Comparison of ENCODE assay signal across 8 cellular contexts in the genomic region with DNA sequence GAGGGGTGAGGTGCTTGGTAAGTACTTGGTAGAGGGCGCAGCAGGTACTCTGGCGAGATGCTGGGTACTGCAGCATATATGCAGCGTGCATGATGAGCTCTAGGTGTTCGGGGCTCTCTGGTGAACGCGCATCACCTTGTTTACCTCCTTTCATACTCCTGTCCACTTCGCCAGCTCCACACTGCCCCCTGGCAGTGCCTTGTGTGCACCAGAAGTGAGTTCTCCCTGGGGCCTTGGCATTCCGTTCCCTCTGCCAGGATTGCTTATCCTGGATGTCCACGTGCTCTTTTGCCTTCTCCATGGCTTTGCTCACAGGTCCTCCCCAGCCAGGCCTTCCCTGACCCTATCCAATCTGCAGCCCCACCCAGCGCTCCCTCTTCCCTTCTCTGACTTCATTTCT.
DNase-seq lines count a peak whose midpoint lies in the region; ATAC-seq and TF ChIP-seq lines count a peak whose summit lies in the region.

No MANE protein-coding gene starts in this region.

- no peak overlapping the region for H3K27ac ChIP-seq in CD4-positive, alpha-beta T cell (ENCODE audit: low read depth, low read length)
- H3K27ac ChIP-seq in IMR-90 (ENCODE audit: insufficient read depth, low read length) (no peak overlapping the region), VCaP (no peak overlapping the region), substantia nigra (ENCODE audit: low read depth, low read length, poor library complexity, severe bottlenecking) (no peak overlapping the region)

- intact Hi-C loops in CD4-positive, alpha-beta T cell (cut with DNase I, micrococcal nuclease), result loop anchor here (1.0 to 2.0 kb wide), 3 partner anchors 49 to 126 kb away; no protein-coding TSS in a partner anchor
- intact Hi-C loops in IMR-90 (cut with micrococcal nuclease) (no loop called here), lower leg skin (cut with DNase I; ENCODE audit: low total_unique reads) (no loop called here)

- no peaks in the 10 kb centered on the region for H3K9me3 ChIP-seq in CD4-positive, alpha-beta T cell (ENCODE audit: control insufficient read depth, low read length)
- no peaks in the 10 kb centered on the region for H3K9me3 ChIP-seq in IMR-90 (ENCODE audit: control insufficient read depth, insufficient read depth, low read length)

- H3K4ac ChIP-seq in IMR-90 (ENCODE audit: low read depth, low read length), result no peak overlapping the region

- no peak overlapping the region for H3K56ac ChIP-seq in IMR-90 (ENCODE audit: extremely low read depth, insufficient read depth, low read length)

- H3K4me2 ChIP-seq in IMR-90 (ENCODE audit: low read depth, low read length), result no peak overlapping the region

- POLR2A ChIA-PET in CD4-positive, alpha-beta T cell (lab: Charles Lee), result interaction anchor here (0.7 to 1.0 kb wide), 2 partner anchors 33 to 97 kb away, joined by 3 to 8 read pairs; no protein-coding TSS in a partner anchor
- POLR2A ChIA-PET in IMR-90 (lab: Charles Lee; ENCODE audit: unreplicated experiment), result no interaction called here

- peak; percentile 29 for ATAC-seq in CD4-positive, alpha-beta T cell (ENCODE audit: poor library complexity)
- ATAC-seq in IMR-90 (ENCODE audit: low read depth), result no peak
- peak; percentile 48 for ATAC-seq in effector memory CD8-positive, alpha-beta T cell (replicated peaks)

- no peak for TF ChIP-seq POLR2A in IMR-90 (IDR thresholded peaks at IDR 0.05; ENCODE audit: low read depth, low read length)
- TF ChIP-seq POLR2A in lower leg skin (IDR thresholded peaks at IDR 0.05), result no peak

- H3K23ac ChIP-seq in IMR-90 (ENCODE audit: low read depth, low read length), result no peak overlapping the region

- no peaks in the 10 kb centered on the region for H3K36me3 Mint-ChIP-seq in CD4-positive, alpha-beta T cell (ENCODE audit: low read depth)
- no peaks in the 10 kb centered on the region for H3K36me3 Mint-ChIP-seq in effector memory CD8-positive, alpha-beta T cell (ENCODE audit: insufficient read depth)

- TF ChIP-seq CTCF in CD4-positive, alpha-beta T cell (IDR thresholded peaks at IDR 0.05), result peak; percentile 53
- TF ChIP-seq CTCF in IMR-90 (conservative IDR thresholded peaks at IDR 0.05; ENCODE audit: low read depth, low read length), result 0 out of 2 replicates have a peak, but pooled peaks have one; percentile 16
- TF ChIP-seq CTCF in VCaP (conservative IDR thresholded peaks at IDR 0.05), result peak; percentile 89
- no peak for TF ChIP-seq CTCF in lower leg skin (IDR thresholded peaks at IDR 0.05)

- BruUV-seq in IMR-90 (replicated peaks; lab: Mats Ljungman, UMichigan), result no TSS peak

- H3K9me1 ChIP-seq in IMR-90 (ENCODE audit: insufficient read depth, low read length), result no peaks in the 10 kb centered on the region

- no peak overlapping the region for H3K18ac ChIP-seq in IMR-90 (ENCODE audit: low read depth, low read length)

- no peaks in the 10 kb centered on the region for H4K20me1 ChIP-seq in IMR-90 (ENCODE audit: insufficient read depth, low read length)

- no peak overlapping the region for H3K9ac ChIP-seq in IMR-90 (ENCODE audit: low read depth, low read length)

- no peaks in the 10 kb centered on the region for H3K36me3 ChIP-seq in IMR-90 (ENCODE audit: control insufficient read depth, insufficient read depth, low read length)

- H2BK15ac ChIP-seq in IMR-90 (ENCODE audit: low read depth, low read length), result no peak overlapping the region

- dilution Hi-C loops in IMR-90 (cut with HindIII; ENCODE audit: low sequenced_read_pairs, unreplicated experiment), result no loop called here

- TF ChIP-seq RAD21 in IMR-90 (IDR thresholded peaks at IDR 0.05; ENCODE audit: low read length), result no peak

- H2BK5ac ChIP-seq in IMR-90 (ENCODE audit: low read depth, low read length, poor library complexity, severe bottlenecking), result no peak overlapping the region

- H4K91ac ChIP-seq in IMR-90 (ENCODE audit: insufficient read depth, low read depth, low read length), result no peak overlapping the region

- DNase-seq in CD4-positive, alpha-beta T cell, result peak in 9 of 10 experiments; percentile 9 to 22 (median 15)
- no peak for DNase-seq in IMR-90
- peak; percentile 34 to 38 (median 35) for DNase-seq in effector memory CD8-positive, alpha-beta T cell
- peak; percentile 15 for DNase-seq in stimulated activated CD4-positive, alpha-beta T cell treated with anti-CD3 and anti-CD28 coated beads, Interleukin-2, amount 100 ng/mL, for 4 hours (ENCODE audit: low read depth)
- DNase-seq in effector CD8-positive, alpha-beta T cell (lab: John Stamatoyannopoulos, UW), result no peak
- no peak for DNase-seq in substantia nigra (lab: John Stamatoyannopoulos, UW)
- DNase-seq in lower leg skin (ENCODE audit: low spot score in 2 of 2), result no peak

- CTCF ChIA-PET in CD4-positive, alpha-beta T cell (lab: Charles Lee), result interaction anchor here (0.8 to 1.3 kb wide), 3 partner anchors 126 to 153 kb away, joined by 3 to 5 read pairs (median 4); no protein-coding TSS in a partner anchor
- CTCF ChIA-PET in IMR-90 (lab: Yijun Ruan, JAX), result no interaction called here

- no peak overlapping the region for H3K4me3 Mint-ChIP-seq in CD4-positive, alpha-beta T cell
- no peak overlapping the region for H3K4me3 Mint-ChIP-seq in effector memory CD8-positive, alpha-beta T cell

- H3K9me3 Mint-ChIP-seq in CD4-positive, alpha-beta T cell, result no peaks in the 10 kb centered on the region
- H3K9me3 Mint-ChIP-seq in effector memory CD8-positive, alpha-beta T cell, result no peaks in the 10 kb centered on the region

- in situ Hi-C loops in IMR-90 (cut with MboI; ENCODE audit: low sequenced_read_pairs), result no loop called here

- no peak overlapping the region for H3K14ac ChIP-seq in IMR-90 (replicated peaks; ENCODE audit: low read depth, low read length)

- H3K27ac Mint-ChIP-seq in CD4-positive, alpha-beta T cell, result no peak overlapping the region
- no peak overlapping the region for H3K27ac Mint-ChIP-seq in effector memory CD8-positive, alpha-beta T cell

- no peaks in the 10 kb centered on the region for H3K27me3 ChIP-seq in CD4-positive, alpha-beta T cell (ENCODE audit: control insufficient read depth, insufficient read depth, low read length)
- peaks cover 9% of the 10 kb centered on the region for H3K27me3 ChIP-seq in IMR-90 (ENCODE audit: control insufficient read depth, insufficient read depth, low read length)

- no peaks in the 10 kb centered on the region for H3K4me1 Mint-ChIP-seq in CD4-positive, alpha-beta T cell (ENCODE audit: low read depth)
- H3K4me1 Mint-ChIP-seq in effector memory CD8-positive, alpha-beta T cell (ENCODE audit: low read depth in 2 of 2), result no peaks in the 10 kb centered on the region

- H2AK5ac ChIP-seq in IMR-90 (ENCODE audit: low read depth, low read length), result no peak overlapping the region

- H2AK9ac ChIP-seq in IMR-90 (replicated peaks; ENCODE audit: low read depth, low read length, poor library complexity), result no peak overlapping the region

- WGBS in IMR-90 (ENCODE audit: extremely low coverage in 2 of 2, insufficient read length in 1 of 2), 2 experiments, result 28% methylated on average over 2 of the region's 10 CpGs; no CpG with 5 or more reads in 1 of the 2 experiments
- 51 to 55% methylated on average over 10 of the region's 10 CpGs for WGBS in lower leg skin, 2 donors

- H3K27me3 Mint-ChIP-seq in CD4-positive, alpha-beta T cell, result peaks cover 6% of the 10 kb centered on the region
- peaks cover 11 to 39% of the 10 kb centered on the region in 2 donors for H3K27me3 Mint-ChIP-seq in effector memory CD8-positive, alpha-beta T cell

- no peaks in the 10 kb centered on the region for H3K79me1 ChIP-seq in IMR-90 (ENCODE audit: low read depth in 1 of 2, low read length in 2 of 2)

- no peak overlapping the region for H2BK20ac ChIP-seq in IMR-90 (ENCODE audit: low read depth, low read length)

- no peak overlapping the region for H2BK120ac ChIP-seq in IMR-90 (ENCODE audit: low read depth, low read length)

- no peak overlapping the region for H4K8ac ChIP-seq in IMR-90 (ENCODE audit: low read depth in 2 of 2, low read length in 2 of 2)

- H4K5ac ChIP-seq in IMR-90 (ENCODE audit: low read depth, low read length), result no peak overlapping the region

- no peaks in the 10 kb centered on the region for H3K4me1 ChIP-seq in IMR-90 (ENCODE audit: control insufficient read depth, insufficient read depth, low read length)

- no peak overlapping the region for H2AFZ ChIP-seq in IMR-90 (replicated peaks; ENCODE audit: low read length, poor library complexity)

- H3K4me3 ChIP-seq in IMR-90 (ENCODE audit: insufficient read depth, low read depth, low read length), result no peak overlapping the region
- H3K4me3 ChIP-seq in lower leg skin (ENCODE audit: low read depth, poor library complexity, severe bottlenecking), result no peak overlapping the region

TF ChIP-seq in IMR-90, 13 proteins besides CTCF, POLR2A, EP300 and RAD21 (continues in another document):
- no peak for TF ChIP-seq SMC3 (IDR thresholded peaks at IDR 0.05; ENCODE audit: low read depth, low read length)
- TF ChIP-seq MAFK (IDR thresholded peaks at IDR 0.05; ENCODE audit: low read depth, low read length), result no peak
- no peak for TF ChIP-seq RFX5 (IDR thresholded peaks at IDR 0.05; ENCODE audit: low read depth, low read length)
- TF ChIP-seq, protein P1, sequence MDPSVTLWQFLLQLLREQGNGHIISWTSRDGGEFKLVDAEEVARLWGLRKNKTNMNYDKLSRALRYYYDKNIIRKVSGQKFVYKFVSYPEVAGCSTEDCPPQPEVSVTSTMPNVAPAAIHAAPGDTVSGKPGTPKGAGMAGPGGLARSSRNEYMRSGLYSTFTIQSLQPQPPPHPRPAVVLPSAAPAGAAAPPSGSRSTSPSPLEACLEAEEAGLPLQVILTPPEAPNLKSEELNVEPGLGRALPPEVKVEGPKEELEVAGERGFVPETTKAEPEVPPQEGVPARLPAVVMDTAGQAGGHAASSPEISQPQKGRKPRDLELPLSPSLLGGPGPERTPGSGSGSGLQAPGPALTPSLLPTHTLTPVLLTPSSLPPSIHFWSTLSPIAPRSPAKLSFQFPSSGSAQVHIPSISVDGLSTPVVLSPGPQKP (IDR thresholded peaks at IDR 0.05; ENCODE audit: borderline replicate concordance, low read depth, low read length), result no peak
- TF ChIP-seq RCOR1 (IDR thresholded peaks at IDR 0.05; ENCODE audit: insufficient replicate concordance, low read length), result no peak
- no peak for TF ChIP-seq NFE2L2 (IDR thresholded peaks at IDR 0.05; ENCODE audit: low read depth, low read length)
- TF ChIP-seq, protein P2, sequence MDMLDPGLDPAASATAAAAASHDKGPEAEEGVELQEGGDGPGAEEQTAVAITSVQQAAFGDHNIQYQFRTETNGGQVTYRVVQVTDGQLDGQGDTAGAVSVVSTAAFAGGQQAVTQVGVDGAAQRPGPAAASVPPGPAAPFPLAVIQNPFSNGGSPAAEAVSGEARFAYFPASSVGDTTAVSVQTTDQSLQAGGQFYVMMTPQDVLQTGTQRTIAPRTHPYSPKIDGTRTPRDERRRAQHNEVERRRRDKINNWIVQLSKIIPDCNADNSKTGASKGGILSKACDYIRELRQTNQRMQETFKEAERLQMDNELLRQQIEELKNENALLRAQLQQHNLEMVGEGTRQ (IDR thresholded peaks at IDR 0.05; ENCODE audit: low read depth, low read length), result no peak
- TF ChIP-seq MAZ (IDR thresholded peaks at IDR 0.05; ENCODE audit: borderline replicate concordance, low read depth, low read length), result no peak
- TF ChIP-seq CHD1 (IDR thresholded peaks at IDR 0.05; ENCODE audit: low read depth, low read length), result no peak
- TF ChIP-seq BHLHE40 (IDR thresholded peaks at IDR 0.05; ENCODE audit: low read depth, low read length), result no peak
- no peak for TF ChIP-seq CEBPB (IDR thresholded peaks at IDR 0.05; ENCODE audit: low read depth, low read length)

Comparison
In these comparisons a context has a peak if more than half of its experiments do, and no peak if none do; other contexts are left out.
1. DNase-seq: peak in CD4-positive, alpha-beta T cell (9 of 10), effector memory CD8-positive, alpha-beta T cell (3 of 3) and stimulated activated CD4-positive, alpha-beta T cell treated with anti-CD3 and anti-CD28 coated beads, Interleukin-2, amount 100 ng/mL, for 4 hours (single experiment); none in IMR-90 (single experiment), effector CD8-positive, alpha-beta T cell (single experiment), substantia nigra (0 of 49) and lower leg skin (0 of 2).
2. CTCF ChIP-seq: peak in CD4-positive, alpha-beta T cell (single experiment), IMR-90 (single experiment) and VCaP (single experiment); none in lower leg skin (0 of 3).
3. intact Hi-C loops: an anchor here in CD4-positive, alpha-beta T cell (1.0 to 2.0 kb wide); none called in IMR-90 and lower leg skin.